18 cellular contexts compared by ENCODE assay signal in genomic region chr5:147410496-147411395, GRCh38.
DNase-seq lines count a peak whose midpoint lies in the region; ATAC-seq and TF ChIP-seq lines count a peak whose summit lies in the region.
"Had no signal": no experiment of that assay in that cellular context is flagged by ENCODE, and none has a peak within 500 bp of the region (broad histone marks: within the 10 kb centered on the region; RNA-seq: fewer than 3 reads in every experiment).

No MANE protein-coding gene starts in this region.

- no peak for TF ChIP-seq EP300 in gastroesophageal sphincter (IDR thresholded peaks at IDR 0.05)

- H3K27me3 Mint-ChIP-seq in nephron progenitor cell (ENCODE audit: low read depth, poor library complexity) = no peaks in the 10 kb centered on the region
- no peaks in the 10 kb centered on the region for H3K27me3 Mint-ChIP-seq in T-helper 2 cell treated with Interferon-gamma antibody and Interleukin-4, amounts not matched to agents 5 μg/mL and 100 μg/mL, for 36 hours (ENCODE audit: low read depth)
- H3K27me3 Mint-ChIP-seq: activated CD4-positive, alpha-beta T cell treated with anti-CD3 and anti-CD28 coated beads, Interleukin-2, amount 10 ng/mL, durations not matched to agents 7 days and 5 days; activated naive CD8-positive, alpha-beta T cell had no signal

- H3K4me1 ChIP-seq in gastroesophageal sphincter (peaks cover 52 to 100% (median 64%) of the 10 kb centered on the region in 3 donors), tibial artery (peaks cover 1 to 100% (median 64%) of the 10 kb centered on the region in 4 donors)

- no peak overlapping the region for H3K4me3 Mint-ChIP-seq in nephron progenitor cell
- no peak overlapping the region for H3K4me3 Mint-ChIP-seq in T-helper 2 cell treated with Interferon-gamma antibody and Interleukin-4, amounts not matched to agents 5 μg/mL and 100 μg/mL, for 36 hours
- H3K4me3 Mint-ChIP-seq: activated CD4-positive, alpha-beta T cell treated with anti-CD3 and anti-CD28 coated beads, Interleukin-2, amount 10 ng/mL, durations not matched to agents 7 days and 5 days; activated naive CD8-positive, alpha-beta T cell had no signal

- peak overlapping the region; percentile 89 to 94 (median 93) for H3K27ac ChIP-seq in gastroesophageal sphincter
- peak overlapping the region; percentile 96 to 98 for H3K27ac ChIP-seq in tibial artery

- peak overlapping the region; percentile 90 for H3K27ac Mint-ChIP-seq in nephron progenitor cell
- H3K27ac Mint-ChIP-seq in T-helper 2 cell treated with Interferon-gamma antibody and Interleukin-4, amounts not matched to agents 5 μg/mL and 100 μg/mL, for 36 hours = no peak overlapping the region
- H3K27ac Mint-ChIP-seq: activated CD4-positive, alpha-beta T cell treated with anti-CD3 and anti-CD28 coated beads, Interleukin-2, amount 10 ng/mL, durations not matched to agents 7 days and 5 days; activated naive CD8-positive, alpha-beta T cell had no signal

- DNase-seq in SK-N-DZ (ENCODE audit: low spot score) = peak; percentile 22
- DNase-seq in nephron progenitor cell = no peak
- DNase-seq in tibial artery = no peak
- no peak for DNase-seq in NCI-H2227 treated with DMSO at 0.1 percent for 48 hours (lab: John Stamatoyannopoulos, UW)
- no peak for DNase-seq in NK-92 treated with Interleukin-12 subunit alpha and Interleukin-12 subunit beta, amount 100 ng/mL, for 24 hours (lab: John Stamatoyannopoulos, UW)
- DNase-seq in T-helper 2 cell treated with Interferon-gamma antibody and Interleukin-4, amounts not matched to agents 5 μg/mL and 100 μg/mL, for 36 hours (ENCODE audit: low spot score) = no peak
- DNase-seq: activated CD4-positive, alpha-beta T cell treated with anti-CD3 and anti-CD28 coated beads, Interleukin-2, amount 10 ng/mL, durations not matched to agents 7 days and 5 days; AML-193; GOT3; islet precursor cell; NCI-H1048; SHP77 treated with DMSO at 0.1 percent for 48 hours; stimulated activated CD8-positive, alpha-beta memory T cell treated with anti-CD3 and anti-CD28 coated beads, Interleukin-4, amount 100 ng/mL, for 48 hours; T1000; upper lobe of left lung had no signal

- no peaks in the 10 kb centered on the region for H3K9me3 ChIP-seq in gastroesophageal sphincter
- H3K9me3 ChIP-seq in tibial artery = no peaks in the 10 kb centered on the region
- H3K9me3 ChIP-seq: upper lobe of left lung had no signal

- TF ChIP-seq CTCF in gastroesophageal sphincter (IDR thresholded peaks at IDR 0.05) (no peak), nephron progenitor cell (IDR thresholded peaks at IDR 0.05) (no peak), tibial artery (IDR thresholded peaks at IDR 0.05) (no peak)

- no peak for ATAC-seq in gastroesophageal sphincter
- ATAC-seq: HepG2 had no signal

- 27 to 30% methylated on average over 7 to 8 of the region's 8 CpGs for WGBS in gastroesophageal sphincter (ENCODE audit: low coverage in 1 of 2), 2 donors

- no peaks in the 10 kb centered on the region for H3K27me3 ChIP-seq in gastroesophageal sphincter
- no peaks in the 10 kb centered on the region for H3K27me3 ChIP-seq in tibial artery
- H3K27me3 ChIP-seq: upper lobe of left lung had no signal

- H3K4me3 ChIP-seq in gastroesophageal sphincter (no peak overlapping the region), tibial artery (no peak overlapping the region)
- H3K4me3 ChIP-seq: upper lobe of left lung had no signal

- no peaks in the 10 kb centered on the region for H3K9me3 Mint-ChIP-seq in nephron progenitor cell
- H3K9me3 Mint-ChIP-seq in T-helper 2 cell treated with Interferon-gamma antibody and Interleukin-4, amounts not matched to agents 5 μg/mL and 100 μg/mL, for 36 hours = no peaks in the 10 kb centered on the region
- H3K9me3 Mint-ChIP-seq: activated CD4-positive, alpha-beta T cell treated with anti-CD3 and anti-CD28 coated beads, Interleukin-2, amount 10 ng/mL, durations not matched to agents 7 days and 5 days had no signal

- peaks cover 69% of the 10 kb centered on the region for H3K36me3 Mint-ChIP-seq in nephron progenitor cell (ENCODE audit: low read depth)
- no peaks in the 10 kb centered on the region for H3K36me3 Mint-ChIP-seq in T-helper 2 cell treated with Interferon-gamma antibody and Interleukin-4, amounts not matched to agents 5 μg/mL and 100 μg/mL, for 36 hours (ENCODE audit: low read depth)
- H3K36me3 Mint-ChIP-seq: activated naive CD8-positive, alpha-beta T cell had no signal

- intact Hi-C loops in tibial artery (cut with DNase I; ENCODE audit: low total_unique reads) = no loop called here

- TF ChIP-seq POLR2A in gastroesophageal sphincter (IDR thresholded peaks at IDR 0.05) = no peak

- H3K4me1 Mint-ChIP-seq in nephron progenitor cell = peaks cover 84% of the 10 kb centered on the region
- H3K4me1 Mint-ChIP-seq in T-helper 2 cell treated with Interferon-gamma antibody and Interleukin-4, amounts not matched to agents 5 μg/mL and 100 μg/mL, for 36 hours (ENCODE audit: low read depth) = no peaks in the 10 kb centered on the region
- H3K4me1 Mint-ChIP-seq: activated CD4-positive, alpha-beta T cell treated with anti-CD3 and anti-CD28 coated beads, Interleukin-2, amount 10 ng/mL, durations not matched to agents 7 days and 5 days had no signal

- H3K36me3 ChIP-seq in gastroesophageal sphincter (peaks cover 0 to 71% of the 10 kb centered on the region in 2 donors), tibial artery (peaks cover 19 to 28% (median 25%) of the 10 kb centered on the region in 3 donors)
